In the genomic region with DNA sequence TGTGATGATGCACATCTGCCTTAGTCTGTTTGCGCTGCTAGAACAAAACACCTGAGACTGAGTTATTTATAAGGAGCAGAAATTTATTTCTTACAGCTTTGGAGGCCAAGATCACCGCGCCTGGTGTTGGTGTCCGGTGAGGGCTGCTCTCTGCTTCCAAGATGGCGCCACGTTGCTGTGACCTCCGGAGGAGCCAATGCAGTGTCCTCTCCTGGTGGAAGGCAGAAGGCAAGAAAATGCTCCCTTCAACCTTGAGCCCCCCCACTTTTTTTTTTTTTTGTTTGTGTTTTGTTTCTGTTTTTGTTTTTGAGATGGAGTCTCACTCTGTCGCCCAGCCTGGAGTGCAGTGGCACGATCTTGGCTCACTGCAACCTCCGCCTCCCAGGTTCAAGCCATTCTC, we compare ENCODE assay signal across 1 cellular context.
TF ChIP-seq lines count a peak whose summit lies in the region.

No MANE protein-coding gene starts in this region.

TF ChIP-seq in K562, 482 proteins besides CTCF, POLR2A, EP300 and RAD21 (continued from another document):
- TF ChIP-seq, protein P1, sequence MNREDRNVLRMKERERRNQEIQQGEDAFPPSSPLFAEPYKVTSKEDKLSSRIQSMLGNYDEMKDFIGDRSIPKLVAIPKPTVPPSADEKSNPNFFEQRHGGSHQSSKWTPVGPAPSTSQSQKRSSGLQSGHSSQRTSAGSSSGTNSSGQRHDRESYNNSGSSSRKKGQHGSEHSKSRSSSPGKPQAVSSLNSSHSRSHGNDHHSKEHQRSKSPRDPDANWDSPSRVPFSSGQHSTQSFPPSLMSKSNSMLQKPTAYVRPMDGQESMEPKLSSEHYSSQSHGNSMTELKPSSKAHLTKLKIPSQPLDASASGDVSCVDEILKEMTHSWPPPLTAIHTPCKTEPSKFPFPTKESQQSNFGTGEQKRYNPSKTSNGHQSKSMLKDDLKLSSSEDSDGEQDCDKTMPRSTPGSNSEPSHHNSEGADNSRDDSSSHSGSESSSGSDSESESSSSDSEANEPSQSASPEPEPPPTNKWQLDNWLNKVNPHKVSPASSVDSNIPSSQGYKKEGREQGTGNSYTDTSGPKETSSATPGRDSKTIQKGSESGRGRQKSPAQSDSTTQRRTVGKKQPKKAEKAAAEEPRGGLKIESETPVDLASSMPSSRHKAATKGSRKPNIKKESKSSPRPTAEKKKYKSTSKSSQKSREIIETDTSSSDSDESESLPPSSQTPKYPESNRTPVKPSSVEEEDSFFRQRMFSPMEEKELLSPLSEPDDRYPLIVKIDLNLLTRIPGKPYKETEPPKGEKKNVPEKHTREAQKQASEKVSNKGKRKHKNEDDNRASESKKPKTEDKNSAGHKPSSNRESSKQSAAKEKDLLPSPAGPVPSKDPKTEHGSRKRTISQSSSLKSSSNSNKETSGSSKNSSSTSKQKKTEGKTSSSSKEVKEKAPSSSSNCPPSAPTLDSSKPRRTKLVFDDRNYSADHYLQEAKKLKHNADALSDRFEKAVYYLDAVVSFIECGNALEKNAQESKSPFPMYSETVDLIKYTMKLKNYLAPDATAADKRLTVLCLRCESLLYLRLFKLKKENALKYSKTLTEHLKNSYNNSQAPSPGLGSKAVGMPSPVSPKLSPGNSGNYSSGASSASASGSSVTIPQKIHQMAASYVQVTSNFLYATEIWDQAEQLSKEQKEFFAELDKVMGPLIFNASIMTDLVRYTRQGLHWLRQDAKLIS (CRISPR knock-in tag; IDR thresholded peaks at IDR 0.05): no peak
- no peak for TF ChIP-seq CBFA2T3 (IDR thresholded peaks at IDR 0.05)
- 0 out of 3 replicates have a peak, but pooled peaks of 1 of the 2 experiments have one; percentile 24 for TF ChIP-seq CBX3 (IDR thresholded peaks at IDR 0.05; ENCODE audit: borderline replicate concordance in 1 of 2, low read length in 2 of 2)
- no peak for TF ChIP-seq ZNF583 (CRISPR knock-in tag; IDR thresholded peaks at IDR 0.05)
- TF ChIP-seq YY1 (IDR thresholded peaks at IDR 0.05; ENCODE audit: borderline replicate concordance in 1 of 3, control insufficient read depth in 1 of 3, extremely low read depth in 1 of 3, insufficient read depth in 3 of 3, insufficient read length in 1 of 3, insufficient replicate concordance in 2 of 3, low read depth in 1 of 3, low read length in 2 of 3): peak; percentile 37 to 89 (median 79)
- TF ChIP-seq STAG1 (CRISPR knock-in tag; IDR thresholded peaks at IDR 0.05; ENCODE audit: borderline replicate concordance): no peak
- no peak for TF ChIP-seq NFYB (IDR thresholded peaks at IDR 0.05; ENCODE audit: extremely low read depth, insufficient read length)
- TF ChIP-seq VEZF1 (CRISPR knock-in tag; IDR thresholded peaks at IDR 0.05): peak; percentile 28; the same call in 1 of the 2 replicates
- peak in 1 of 2 experiments; percentile 15; a peak in 1 of 4 replicates for TF ChIP-seq ARNT (IDR thresholded peaks at IDR 0.05)
- TF ChIP-seq PCBP1 (IDR thresholded peaks at IDR 0.05; ENCODE audit: low read depth, low read length, poor library complexity, severe bottlenecking): no peak
- TF ChIP-seq CGGBP1 (CRISPR knock-in tag; IDR thresholded peaks at IDR 0.05): no peak
- no peak for TF ChIP-seq PHF8 (IDR thresholded peaks at IDR 0.05; ENCODE audit: borderline replicate concordance, low read length)
- TF ChIP-seq RBM22 (IDR thresholded peaks at IDR 0.05; ENCODE audit: low read depth, low read length, poor library complexity, severe bottlenecking): no peak
- no peak for TF ChIP-seq RAD51 (IDR thresholded peaks at IDR 0.05; ENCODE audit: borderline replicate concordance, low read depth)
- no peak for TF ChIP-seq XRCC3 (IDR thresholded peaks at IDR 0.05)
- 0 out of 2 replicates have a peak, but pooled peaks have one; percentile 27 for TF ChIP-seq CBX1 (IDR thresholded peaks at IDR 0.05; ENCODE audit: low read depth)
